ENCODE assay signal across 9 cellular contexts in the genomic region with DNA sequence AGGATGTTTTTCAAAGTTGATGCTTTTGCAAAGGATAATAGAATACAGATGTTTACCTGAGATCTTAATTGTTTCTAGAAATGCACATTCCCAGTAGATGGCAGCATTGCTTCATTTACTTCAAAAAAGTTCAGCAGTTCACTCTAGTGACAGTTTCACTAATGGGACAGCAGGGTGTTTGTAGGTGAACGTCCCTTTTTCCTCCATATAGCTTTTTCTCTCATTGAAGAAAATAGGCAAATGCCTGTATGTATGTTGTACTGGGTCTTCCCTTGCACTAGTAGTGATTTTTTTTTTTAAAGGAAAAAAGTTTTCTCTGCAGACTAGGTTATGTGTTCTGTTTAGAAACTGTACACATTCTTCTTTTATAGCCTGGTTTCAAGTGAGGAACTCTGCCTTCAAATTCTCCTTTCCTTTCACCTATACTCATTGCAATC.
DNase-seq lines count a peak whose midpoint lies in the region; ATAC-seq, FAIRE-seq and TF ChIP-seq lines count a peak whose summit lies in the region.
"Had no signal": no experiment of that assay in that cellular context is flagged by ENCODE, and none has a peak within 500 bp of the region (broad histone marks: within the 10 kb centered on the region; RNA-seq: fewer than 3 reads in every experiment).

No MANE protein-coding gene starts in this region.

- peak; percentile 92 for FAIRE-seq in A204.1 (lab: Jason Lieb, UNC)

- TF ChIP-seq POLR2A in ovary (IDR thresholded peaks at IDR 0.05), result no peak

- H3K9me3 ChIP-seq in DOHH2 (ENCODE audit: control insufficient read depth, insufficient read depth, low read length) (no peaks in the 10 kb centered on the region), MM.1S (replicated peaks; ENCODE audit: insufficient read depth, low read length) (no peaks in the 10 kb centered on the region), ovary (no peaks in the 10 kb centered on the region)

- no peaks in the 10 kb centered on the region for H3K9me3 Mint-ChIP-seq in T-cell

- H3K79me2 ChIP-seq in DOHH2 (ENCODE audit: control insufficient read depth, low read length) (no peaks in the 10 kb centered on the region), MM.1S (ENCODE audit: low read length) (no peaks in the 10 kb centered on the region)

- H3K4me3 Mint-ChIP-seq in T-cell, result no peak overlapping the region

- H3K9ac ChIP-seq in MM.1S (ENCODE audit: low read length), result no peak overlapping the region

- H3F3A ChIP-seq in DOHH2 (ENCODE audit: control insufficient read depth, insufficient read depth) (0 out of 2 replicates have a peak, but pooled peaks cover 3% of the 10 kb centered on the region), MM.1S (ENCODE audit: insufficient read depth, low read length) (peaks cover 6% of the 10 kb centered on the region)

- H4K20me1 ChIP-seq in DOHH2 (ENCODE audit: control insufficient read depth, insufficient read depth, low read depth, low read length) (no peaks in the 10 kb centered on the region), MM.1S (ENCODE audit: insufficient read depth, low read length) (no peaks in the 10 kb centered on the region)

- ATAC-seq in T-cell (replicated peaks in 1 of 4), result peak; percentile 59 to 80 (median 68)

- H3K36me3 ChIP-seq in DOHH2 (ENCODE audit: control insufficient read depth, low read length) (no peaks in the 10 kb centered on the region), MM.1S (replicated peaks; ENCODE audit: insufficient read depth, low read length) (no peaks in the 10 kb centered on the region), ovary (no peaks in the 10 kb centered on the region)

- TF ChIP-seq EP300 in ovary (IDR thresholded peaks at IDR 0.05), result no peak

- intact Hi-C loops in ovary (cut with DNase I), result loop anchor here in 3 of 4 donors (2.0 to 5.0 kb wide), 2 partner anchors 518 kb away; no protein-coding TSS in a partner anchor

- DNase-seq in H4 (ENCODE audit: low spot score) (peak; percentile 62), MM.1S (peak; percentile 78), T-cell (peak in 12 of 34 experiments; percentile 0 to 52 (median 10)), fibroblast of mammary gland (ENCODE audit: low read depth) (peak; percentile 71), ovary (no peak), T-helper 9 cell (no peak)
- DNase-seq: left cardiac atrium had no signal

- H3K27ac Mint-ChIP-seq in T-cell, result no peak overlapping the region

- H3K9me2 ChIP-seq in DOHH2 (replicated peaks; ENCODE audit: control insufficient read depth, low read length), result no peaks in the 10 kb centered on the region
- no peaks in the 10 kb centered on the region for H3K9me2 ChIP-seq in MM.1S (replicated peaks; ENCODE audit: insufficient read depth, low read length)

- peaks cover 3 to 9% of the 10 kb centered on the region in 2 donors for H3K27me3 Mint-ChIP-seq in T-cell

- TF ChIP-seq CTCF in DOHH2 (IDR thresholded peaks at IDR 0.05; ENCODE audit: low read depth, low read length, poor library complexity, severe bottlenecking) (peak; percentile 66), MM.1S (IDR thresholded peaks at IDR 0.05; ENCODE audit: low read length) (peak; percentile 73), fibroblast of mammary gland (conservative IDR thresholded peaks at IDR 0.05; ENCODE audit: control insufficient read depth, insufficient read depth, low read depth, low read length) (peak; percentile 70), ovary (IDR thresholded peaks at IDR 0.05) (peak in 2 of 3 donors; percentile 28 to 39)

- H3K4me1 Mint-ChIP-seq in T-cell, result peaks cover 0 to 9% (median 0%) of the 10 kb centered on the region in 3 donors

- H3K4me2 ChIP-seq in DOHH2 (ENCODE audit: low read length) (no peak overlapping the region), MM.1S (ENCODE audit: low read depth, low read length) (peak overlapping the region; percentile 12; the same call in 1 of the 2 replicates)

- H3K27ac ChIP-seq in DOHH2 (ENCODE audit: low read depth, low read length) (no peak overlapping the region), MM.1S (ENCODE audit: low read length) (no peak overlapping the region), ovary (no peak overlapping the region)

- no peaks in the 10 kb centered on the region for H3K36me3 Mint-ChIP-seq in T-cell

- H3K4me1 ChIP-seq in DOHH2 (ENCODE audit: control insufficient read depth, low read length), result peaks cover 13% of the 10 kb centered on the region
- H3K4me1 ChIP-seq in MM.1S (ENCODE audit: low read length), result peaks cover 10% of the 10 kb centered on the region
- H3K4me1 ChIP-seq in ovary (ENCODE audit: insufficient read depth), result no peaks in the 10 kb centered on the region

- POLR2A ChIA-PET in T-cell (lab: Charles Lee), result no interaction called here

- H2AFZ ChIP-seq in MM.1S (ENCODE audit: low read length), result no peak overlapping the region

- CTCF ChIA-PET in T-cell (lab: Charles Lee), result interaction anchor here (0.7 to 8.6 kb wide), 11 partner anchors 8 to 525 kb away, joined by 3 to 86 read pairs (median 20); no protein-coding TSS in a partner anchor

- H3K27me3 ChIP-seq in DOHH2 (ENCODE audit: control insufficient read depth, low read length) (peaks cover 22% of the 10 kb centered on the region), MM.1S (replicated peaks; ENCODE audit: insufficient read depth, low read length) (peaks cover 30% of the 10 kb centered on the region), ovary (no peaks in the 10 kb centered on the region)

- H3K4me3 ChIP-seq in DOHH2 (ENCODE audit: low read length) (no peak overlapping the region), MM.1S (ENCODE audit: low read length) (no peak overlapping the region), fibroblast of mammary gland (ENCODE audit: control insufficient read depth, low read depth, low read length) (no peak overlapping the region), ovary (no peak overlapping the region)

- whole genome bisulfite sequencing in ovary, 3 donors, result 0 to 2% (median 1%) methylated on average over 1 of the region's 1 CpG

Comparison
In these comparisons a context has a peak if more than half of its experiments do, and no peak if none do; other contexts are left out.
1. DNase-seq: peak in H4 (single experiment), MM.1S (single experiment) and fibroblast of mammary gland (single experiment); none in ovary (0 of 5) and T-helper 9 cell (single experiment).
2. Peak in every context shown above with its lines, with median percentiles within 50 percentile points of each other: CTCF ChIP-seq.